17 cellular contexts compared by ENCODE assay signal in the genomic region with DNA sequence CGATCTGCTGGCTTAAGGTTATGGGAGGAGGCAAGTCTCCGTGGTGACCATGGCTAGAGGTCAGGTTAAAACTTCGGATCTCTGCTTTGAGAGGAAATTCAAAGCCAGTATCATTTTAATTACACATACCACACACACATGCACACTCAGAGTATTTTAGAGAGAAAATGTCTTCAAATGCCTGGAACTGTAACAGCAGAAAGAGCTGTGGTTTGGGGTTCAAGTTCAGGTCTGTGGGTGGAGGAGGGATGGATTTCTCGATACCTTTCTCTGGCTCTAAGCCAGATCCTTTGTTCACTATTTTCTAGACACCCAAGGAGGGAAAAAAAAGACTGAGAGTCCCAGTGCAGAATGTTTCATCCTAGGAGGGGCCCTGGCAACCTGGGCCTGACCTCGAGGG.
"Had no signal": no experiment of that assay in that cellular context is flagged by ENCODE, and none has a peak within 500 bp of the region (broad histone marks: within the 10 kb centered on the region; RNA-seq: fewer than 3 reads in every experiment).

No MANE protein-coding gene starts in this region.

- H3K9me3 Mint-ChIP-seq: activated naive CD4-positive, alpha-beta T cell treated with anti-CD3 and anti-CD28 coated beads, Interleukin-2, amount 50 U/mL, for 24 hours; activated T-cell treated with anti-CD3 and anti-CD28 coated beads, Interleukin-2, amount 50 U/mL, for 4 hours; natural killer cell treated with Interleukin-12 subunit alpha and Interleukin-12 subunit beta and Interleukin-15 and Interleukin-18, amount 100 ng/mL, for 72 hours; stimulated activated naive B cell treated with anti-CD40 and anti-IgM and Interleukin-4, amounts not matched to agents 10 μg/mL and 1 μg/mL and 100 μg/mL, for 72 hours; T-helper 2 cell treated with Interferon-gamma antibody and Interleukin-4, amounts not matched to agents 5 μg/mL and 100 μg/mL, for 36 hours; WTC11 had no signal

- H3K4me2 ChIP-seq: hepatocyte had no signal

- H3K9me3 ChIP-seq: lower lobe of right lung, tibial nerve, vagina had no signal

- H2AFZ ChIP-seq: hepatocyte had no signal

- H3K27me3 Mint-ChIP-seq: activated naive CD4-positive, alpha-beta T cell treated with anti-CD3 and anti-CD28 coated beads, Interleukin-2, amount 50 U/mL, for 24 hours; natural killer cell treated with Interleukin-12 subunit alpha and Interleukin-12 subunit beta and Interleukin-15 and Interleukin-18, amount 100 ng/mL, for 72 hours; stimulated activated naive B cell treated with anti-CD40 and anti-IgM and Interleukin-4, amounts not matched to agents 10 μg/mL and 1 μg/mL and 100 μg/mL, for 72 hours had no signal

- H3K27ac Mint-ChIP-seq: activated naive CD4-positive, alpha-beta T cell treated with anti-CD3 and anti-CD28 coated beads, Interleukin-2, amount 50 U/mL, for 24 hours; natural killer cell treated with Interleukin-12 subunit alpha and Interleukin-12 subunit beta and Interleukin-15 and Interleukin-18, amount 100 ng/mL, for 72 hours had no signal

- DNase-seq: activated gamma-delta T cell; activated T-cell treated with anti-CD3 and anti-CD28 coated beads, Interleukin-2, amount 50 U/mL, for 4 hours; amniotic stem cell; foreskin fibroblast; left cardiac atrium; stimulated activated naive B cell treated with anti-CD40 and anti-IgM and Interleukin-4, amounts not matched to agents 10 μg/mL and 1 μg/mL and 100 μg/mL, for 72 hours had no signal

- H3K36me3 Mint-ChIP-seq: natural killer cell treated with Interleukin-12 subunit alpha and Interleukin-12 subunit beta and Interleukin-15 and Interleukin-18, amount 100 ng/mL, for 72 hours had no signal

- H3K27ac ChIP-seq: cardiac muscle cell, epithelial cell of prostate, hepatocyte, lower lobe of right lung, tibial nerve, vagina had no signal

- H3K4me3 ChIP-seq: cardiac muscle cell, hepatocyte, lower lobe of right lung, tibial nerve, vagina had no signal

- H3K27me3 ChIP-seq: cardiac muscle cell, hepatocyte, tibial nerve, vagina had no signal

- H3K4me3 Mint-ChIP-seq: activated naive CD4-positive, alpha-beta T cell treated with anti-CD3 and anti-CD28 coated beads, Interleukin-2, amount 50 U/mL, for 24 hours; activated T-cell treated with anti-CD3 and anti-CD28 coated beads, Interleukin-2, amount 50 U/mL, for 4 hours; natural killer cell treated with Interleukin-12 subunit alpha and Interleukin-12 subunit beta and Interleukin-15 and Interleukin-18, amount 100 ng/mL, for 72 hours; stimulated activated naive B cell treated with anti-CD40 and anti-IgM and Interleukin-4, amounts not matched to agents 10 μg/mL and 1 μg/mL and 100 μg/mL, for 72 hours; T-helper 2 cell treated with Interferon-gamma antibody and Interleukin-4, amounts not matched to agents 5 μg/mL and 100 μg/mL, for 36 hours; WTC11 had no signal

- ATAC-seq: activated T-cell treated with anti-CD3 and anti-CD28 coated beads, Interleukin-2, amount 50 U/mL, for 4 hours; left cardiac atrium; natural killer cell treated with Interleukin-12 subunit alpha and Interleukin-12 subunit beta and Interleukin-15 and Interleukin-18, amount 100 ng/mL, for 72 hours; sciatic nerve; stimulated activated naive B cell treated with anti-CD40 and anti-IgM and Interleukin-4, amounts not matched to agents 10 μg/mL and 1 μg/mL and 100 μg/mL, for 72 hours; WTC11 had no signal
